23 cellular contexts compared by ENCODE assay signal in the genomic region with DNA sequence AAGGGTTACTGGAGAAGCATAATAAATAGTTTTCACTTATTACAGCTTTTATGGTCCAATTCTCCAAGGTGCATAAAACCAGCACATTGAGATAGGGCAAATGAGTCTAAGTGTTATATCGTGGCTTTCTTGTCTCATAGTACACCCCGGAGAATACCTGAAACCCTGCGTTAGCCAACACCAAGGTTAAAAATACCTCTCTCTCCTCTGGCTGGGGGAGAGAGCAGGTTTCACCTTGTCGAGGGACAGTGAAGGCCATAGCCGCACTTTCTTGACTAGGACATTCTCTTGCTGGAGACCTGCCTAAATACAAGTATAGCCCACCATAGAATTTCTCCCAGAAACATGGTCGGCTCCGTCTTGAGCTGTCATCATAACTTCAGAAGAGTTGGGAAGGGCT. TPM values are rescaled to one million over a fixed set of nuclear protein-coding genes. Genes with fewer than 3 reads are reported as not detected.
DNase-seq lines count a peak whose midpoint lies in the region; ATAC-seq and TF ChIP-seq lines count a peak whose summit lies in the region.
"Had no signal": no experiment of that assay in that cellular context is flagged by ENCODE, and none has a peak within 500 bp of the region (broad histone marks: within the 10 kb centered on the region; RNA-seq: fewer than 3 reads in every experiment).

No MANE protein-coding gene starts in this region.

- H2BK15ac ChIP-seq in mesendoderm (replicated peaks; ENCODE audit: low read depth) = no peak overlapping the region
- no peak overlapping the region for H2BK15ac ChIP-seq in H9 (ENCODE audit: low read depth, low read length)

- H2AK5ac ChIP-seq in mesendoderm (ENCODE audit: low read length) = no peak overlapping the region
- no peak overlapping the region for H2AK5ac ChIP-seq in H9 (ENCODE audit: insufficient read length, low read length)

- no peaks in the 10 kb centered on the region for H3K79me2 ChIP-seq in mesendoderm (ENCODE audit: control insufficient read depth, insufficient read depth, low read length)
- H3K79me2 ChIP-seq in H9 (ENCODE audit: insufficient read depth, low read length) = no peaks in the 10 kb centered on the region

- POLR2A ChIA-PET in activated CD4-positive, alpha-beta T cell treated with anti-CD3 and anti-CD28 coated beads, Interleukin-2, amount 10 ng/mL, durations not matched to agents 7 days and 5 days (lab: Charles Lee) = interaction anchor here (0.6 kb wide), 1 partner anchor 56 kb away, joined by 4 read pairs; no protein-coding TSS in a partner anchor
- POLR2A ChIA-PET in CD8-positive, alpha-beta memory T cell (lab: Charles Lee) = interaction anchor here (1.0 to 1.4 kb wide), 2 partner anchors 51 kb away, joined by 3 to 6 read pairs; partner anchors contain the start of gene ATOSA
- POLR2A ChIA-PET in T-cell (lab: Charles Lee) = no interaction called here

- H2BK120ac ChIP-seq in mesendoderm (ENCODE audit: low read depth, low read length) (peak overlapping the region; percentile 88), H9 (ENCODE audit: low read depth, low read length, poor library complexity, severe bottlenecking) (no peak overlapping the region)

- ATAC-seq in T-cell (replicated peaks in 1 of 4) (peak in 1 of 4 experiments; percentile 7), GM21515 (IDR thresholded peaks at IDR 0.05; ENCODE audit: unreplicated experiment) (no peak), HG02678 (IDR thresholded peaks at IDR 0.05; ENCODE audit: unreplicated experiment) (no peak)

- H3K4ac ChIP-seq in mesendoderm (ENCODE audit: low read depth, low read length) = no peak overlapping the region
- no peak overlapping the region for H3K4ac ChIP-seq in H9 (ENCODE audit: low read depth, low read length)

- CTCF ChIA-PET in activated CD4-positive, alpha-beta T cell treated with anti-CD3 and anti-CD28 coated beads, Interleukin-2, amount 10 ng/mL, durations not matched to agents 7 days and 5 days (lab: Charles Lee) = interaction anchor here (1.4 to 1.7 kb wide), 2 partner anchors 472 to 474 kb away, joined by 3 to 4 read pairs; no protein-coding TSS in a partner anchor
- CTCF ChIA-PET in CD8-positive, alpha-beta memory T cell (lab: Charles Lee) = interaction anchor here (0.7 to 4.0 kb wide), 7 partner anchors 38 to 474 kb away, joined by 3 to 18 read pairs (median 6); partner anchors contain the start of gene ATOSA
- CTCF ChIA-PET in T-cell (lab: Charles Lee) = interaction anchor here (0.6 to 1.7 kb wide), 7 partner anchors 20 to 560 kb away, joined by 3 to 7 read pairs (median 4); no protein-coding TSS in a partner anchor

- no peak overlapping the region for H3T11ph ChIP-seq in H9 (ENCODE audit: low read length)

- H3K36me3 ChIP-seq in CD8-positive, alpha-beta memory T cell (ENCODE audit: insufficient read depth, low read length) = no peaks in the 10 kb centered on the region
- H3K36me3 ChIP-seq in mesendoderm (ENCODE audit: control insufficient read depth, insufficient read depth, low read length) = no peaks in the 10 kb centered on the region
- H3K36me3 ChIP-seq: upper lobe of right lung had no signal

- H4K5ac ChIP-seq in mesendoderm (ENCODE audit: low read length) = no peak overlapping the region
- no peak overlapping the region for H4K5ac ChIP-seq in H9 (ENCODE audit: insufficient read length, low read depth, low read length)

- H3K27ac Mint-ChIP-seq in activated CD4-positive, alpha-beta T cell treated with anti-CD3 and anti-CD28 coated beads, Interleukin-2, amount 10 ng/mL, durations not matched to agents 7 days and 5 days = peak overlapping the region; percentile 76
- H3K27ac Mint-ChIP-seq in CD8-positive, alpha-beta memory T cell = peak overlapping the region in 6 of 8 donors; percentile 59 to 89 (median 82)
- H3K27ac Mint-ChIP-seq in T-cell (peak overlapping the region; percentile 82 to 90), H9 (no peak overlapping the region)
- H3K27ac Mint-ChIP-seq: nephron had no signal

- TF ChIP-seq CTCF in H9 (conservative IDR thresholded peaks at IDR 0.05) = no peak

- no CpG with 5 or more reads among the region's 7 CpGs for WGBS in mesendoderm (ENCODE audit: extremely low coverage, insufficient coverage, low lambda C conversion rate)
- WGBS in H9 (ENCODE audit: extremely low coverage, insufficient read length, low lambda C conversion rate) = no CpG with 5 or more reads among the region's 7 CpGs

- H3K23me2 ChIP-seq in H9 (ENCODE audit: insufficient read length, low read depth, low read length, poor library complexity, severe bottlenecking) = no peaks in the 10 kb centered on the region

- H3K4me2 ChIP-seq in mesendoderm (ENCODE audit: low read length) (no peak overlapping the region), H9 (ENCODE audit: insufficient read depth, insufficient read length, low read length) (no peak overlapping the region)

- H3K14ac ChIP-seq in H9 (ENCODE audit: insufficient read depth, low read length) = no peak overlapping the region

- DNase-seq in activated CD4-positive, alpha-beta T cell treated with anti-CD3 and anti-CD28 coated beads, Interleukin-2, amount 10 ng/mL, durations not matched to agents 7 days and 5 days = no peak
- DNase-seq in activated CD4-positive, alpha-beta T cell treated with anti-CD3 and anti-CD28 coated beads for 1 hour = no peak
- DNase-seq in CD8-positive, alpha-beta memory T cell = no peak
- no peak for DNase-seq in T-cell
- DNase-seq in mesendoderm = no peak
- DNase-seq in H9 = no peak
- DNase-seq: 8988T; activated T-cell treated with anti-CD3 and anti-CD28 coated beads, Interleukin-2, amount 50 U/mL, for 1 hour; C1 segment of cervical spinal cord; cortex of kidney; foreskin melanocyte; kidney; NCI-H2029; NK-92 treated with Interleukin-12 subunit alpha and Interleukin-12 subunit beta, amount 100 ng/mL, for 24 hours; stimulated activated CD4-positive, alpha-beta T cell treated with anti-CD3 and anti-CD28 coated beads, Interleukin-2, amount 100 ng/mL, for 48 hours; upper lobe of right lung had no signal

- H3K36me3 Mint-ChIP-seq in activated CD4-positive, alpha-beta T cell treated with anti-CD3 and anti-CD28 coated beads, Interleukin-2, amount 10 ng/mL, durations not matched to agents 7 days and 5 days (ENCODE audit: low read depth) = no peaks in the 10 kb centered on the region
- no peaks in the 10 kb centered on the region for H3K36me3 Mint-ChIP-seq in CD8-positive, alpha-beta memory T cell
- H3K36me3 Mint-ChIP-seq in T-cell = no peaks in the 10 kb centered on the region
- peaks cover 0 to 8% (median 0%) of the 10 kb centered on the region in 3 experiments; a peak in 2 of 7 replicates for H3K36me3 Mint-ChIP-seq in H9 (ENCODE audit: insufficient read depth in 1 of 3, low read depth in 3 of 3)

- no peak overlapping the region for H2BK20ac ChIP-seq in H9 (ENCODE audit: low read depth, low read length, poor library complexity, severe bottlenecking)

- H2AFZ ChIP-seq in H9 (ENCODE audit: low read length) = no peak overlapping the region

- H4K91ac ChIP-seq in H9 (ENCODE audit: insufficient read length, low read depth, low read length) = no peak overlapping the region

- H3K4me1 Mint-ChIP-seq in activated CD4-positive, alpha-beta T cell treated with anti-CD3 and anti-CD28 coated beads, Interleukin-2, amount 10 ng/mL, durations not matched to agents 7 days and 5 days = peaks cover 37% of the 10 kb centered on the region
- peaks cover 12 to 22% (median 13%) of the 10 kb centered on the region in 3 donors for H3K4me1 Mint-ChIP-seq in CD8-positive, alpha-beta memory T cell
- peaks cover 13 to 26% (median 24%) of the 10 kb centered on the region in 3 donors for H3K4me1 Mint-ChIP-seq in T-cell
- H3K4me1 Mint-ChIP-seq in H9 = peaks cover 17 to 22% of the 10 kb centered on the region in 2 experiments
- H3K4me1 Mint-ChIP-seq: nephron had no signal

- H3K79me1 ChIP-seq in mesendoderm (ENCODE audit: low read length) = no peaks in the 10 kb centered on the region
- no peaks in the 10 kb centered on the region for H3K79me1 ChIP-seq in H9 (ENCODE audit: insufficient read depth, low read depth, low read length, poor library complexity, severe bottlenecking)

- no peak overlapping the region for H3K9ac ChIP-seq in mesendoderm (ENCODE audit: low read length)
- no peak overlapping the region for H3K9ac ChIP-seq in H9 (ENCODE audit: extremely low read depth, insufficient read length, low read length)

- H4K8ac ChIP-seq in mesendoderm (ENCODE audit: low read depth, low read length) (no peak overlapping the region), H9 (replicated peaks; ENCODE audit: insufficient read length, low read depth, low read length) (no peak overlapping the region)

- H3K4me3 Mint-ChIP-seq in activated CD4-positive, alpha-beta T cell treated with anti-CD3 and anti-CD28 coated beads, Interleukin-2, amount 10 ng/mL, durations not matched to agents 7 days and 5 days = no peak overlapping the region
- no peak overlapping the region for H3K4me3 Mint-ChIP-seq in CD8-positive, alpha-beta memory T cell
- H3K4me3 Mint-ChIP-seq in T-cell (peak overlapping the region in 1 of 3 donors; percentile 53), H9 (no peak overlapping the region)
- H3K4me3 Mint-ChIP-seq: nephron had no signal

- H3K23ac ChIP-seq in mesendoderm (ENCODE audit: low read length) (no peak overlapping the region), H9 (ENCODE audit: insufficient read length, low read depth, low read length) (no peak overlapping the region)

- no peak overlapping the region for H2BK12ac ChIP-seq in H9 (ENCODE audit: insufficient read length, low read depth, low read length)

- no peaks in the 10 kb centered on the region for H3K9me3 Mint-ChIP-seq in activated CD4-positive, alpha-beta T cell treated with anti-CD3 and anti-CD28 coated beads, Interleukin-2, amount 10 ng/mL, durations not matched to agents 7 days and 5 days
- H3K9me3 Mint-ChIP-seq in CD8-positive, alpha-beta memory T cell = no peaks in the 10 kb centered on the region
- H3K9me3 Mint-ChIP-seq in T-cell = no peaks in the 10 kb centered on the region
- peaks cover 0 to 6% of the 10 kb centered on the region in 2 experiments; a peak in 4 of 5 replicates for H3K9me3 Mint-ChIP-seq in H9
- H3K9me3 Mint-ChIP-seq: nephron had no signal

- no peak overlapping the region for H3K27ac ChIP-seq in CD8-positive, alpha-beta memory T cell (ENCODE audit: low read depth, low read length)
- H3K27ac ChIP-seq in mesendoderm (ENCODE audit: low read depth, low read length) (no peak overlapping the region), H9 (ENCODE audit: insufficient read length, low read depth, low read length) (no peak overlapping the region)
- H3K27ac ChIP-seq: HL-60, RWPE1, upper lobe of right lung had no signal

- H3K27me3 ChIP-seq in CD8-positive, alpha-beta memory T cell (ENCODE audit: insufficient read depth, low read length, poor library complexity, severe bottlenecking) = no peaks in the 10 kb centered on the region
- no peaks in the 10 kb centered on the region for H3K27me3 ChIP-seq in mesendoderm (ENCODE audit: insufficient read depth, low read length, poor library complexity)
- no peaks in the 10 kb centered on the region for H3K27me3 ChIP-seq in H9 (ENCODE audit: insufficient read depth, low read length)
- H3K27me3 ChIP-seq: upper lobe of right lung had no signal

- H3K4me1 ChIP-seq in CD8-positive, alpha-beta memory T cell (ENCODE audit: insufficient read depth, low read length) = peaks cover 13% of the 10 kb centered on the region
- H3K4me1 ChIP-seq in mesendoderm (ENCODE audit: control insufficient read depth, low read depth, low read length) (no peaks in the 10 kb centered on the region), H9 (ENCODE audit: insufficient read depth, low read length) (peaks cover 2% of the 10 kb centered on the region; the same call in 1 of the 2 replicates)

- H3K56ac ChIP-seq in mesendoderm (ENCODE audit: low read length) (no peak overlapping the region), H9 (ENCODE audit: insufficient read length, low read depth, low read length) (no peak overlapping the region)

- no peak overlapping the region for H3K4me3 ChIP-seq in CD8-positive, alpha-beta memory T cell (ENCODE audit: low read length)
- no peak overlapping the region for H3K4me3 ChIP-seq in mesendoderm (ENCODE audit: low read length)
- H3K4me3 ChIP-seq: upper lobe of right lung had no signal

- H3K27me3 Mint-ChIP-seq in activated CD4-positive, alpha-beta T cell treated with anti-CD3 and anti-CD28 coated beads, Interleukin-2, amount 10 ng/mL, durations not matched to agents 7 days and 5 days = peaks cover 2% of the 10 kb centered on the region
- H3K27me3 Mint-ChIP-seq in CD8-positive, alpha-beta memory T cell = no peaks in the 10 kb centered on the region
- H3K27me3 Mint-ChIP-seq in T-cell (no peaks in the 10 kb centered on the region), H9 (ENCODE audit: low read depth) (no peaks in the 10 kb centered on the region; the same call in 1 of the 2 replicates)

- no peak overlapping the region for H3K18ac ChIP-seq in mesendoderm (ENCODE audit: low read length)
- no peak overlapping the region for H3K18ac ChIP-seq in H9 (ENCODE audit: insufficient read length, low read depth, low read length)

- H3K9me3 ChIP-seq in CD8-positive, alpha-beta memory T cell (ENCODE audit: low read length) = no peaks in the 10 kb centered on the region
- H3K9me3 ChIP-seq in H9 (ENCODE audit: control insufficient read depth, low read depth, low read length) = no peaks in the 10 kb centered on the region
- H3K9me3 ChIP-seq: upper lobe of right lung had no signal

- H4K20me1 ChIP-seq in H9 (ENCODE audit: control insufficient read depth, insufficient read depth, insufficient read length) = no peaks in the 10 kb centered on the region

- H2BK5ac ChIP-seq in mesendoderm (ENCODE audit: low read length) = no peak overlapping the region
- no peak overlapping the region for H2BK5ac ChIP-seq in H9 (ENCODE audit: insufficient read length, low read length)

RNA-seq across cellular contexts. Expression of gene ATOSA, which starts 51.4 kb away (rescaled TPM):
- total RNA-seq in activated CD4-positive, alpha-beta T cell treated with anti-CD3 and anti-CD28 coated beads, Interleukin-2, amount 10 ng/mL, durations not matched to agents 7 days and 5 days = 10 to 100 TPM; 39.5 to 41.1 TPM
- total RNA-seq in CD8-positive, alpha-beta memory T cell = 10 to 100 TPM; 17.1 to 17.2 TPM
- 16.4 TPM for polyA plus RNA-seq in CD8-positive, alpha-beta memory T cell
- total RNA-seq in T-cell (100 to 1,000 TPM in 2 of 5 donors, 10 to 100 TPM in 3; 88.2 to 121 (median 96.1) TPM), H9 (2021) (3.3 and 5.8 TPM in 2 replicates)
- polyA plus RNA-seq in mesendoderm (2013, experiment 1 of 2) = 2.5 TPM
- 2.4 TPM for polyA plus RNA-seq in mesendoderm (2013, experiment 2 of 2)

RNA-seq across cellular contexts. Expression of gene ONECUT1, which starts 59.5 kb away (rescaled TPM):
- total RNA-seq in activated CD4-positive, alpha-beta T cell treated with anti-CD3 and anti-CD28 coated beads, Interleukin-2, amount 10 ng/mL, durations not matched to agents 7 days and 5 days = not detected
- total RNA-seq in CD8-positive, alpha-beta memory T cell = not detected
- polyA plus RNA-seq in CD8-positive, alpha-beta memory T cell = not detected
- total RNA-seq in T-cell (under 1 TPM in 1 of 5 donors, not detected in 4; 0.13 TPM), H9 (2021) (14.0 and 14.1 TPM in 2 replicates)
- 1.0 TPM for polyA plus RNA-seq in mesendoderm (2013, experiment 1 of 2)
- 0.88 TPM for polyA plus RNA-seq in mesendoderm (2013, experiment 2 of 2)
- total RNA-seq: IMR-90, kidney, skeletal muscle tissue, upper lobe of right lung had no signal
- polyA plus RNA-seq: IMR-90 had no signal

Comparison
In these comparisons a context has a peak if more than half of its experiments do, and no peak if none do; other contexts are left out.
1. H3K27ac Mint-ChIP-seq: peak in activated CD4-positive, alpha-beta T cell treated with anti-CD3 and anti-CD28 coated beads, Interleukin-2, amount 10 ng/mL, durations not matched to agents 7 days and 5 days (single experiment), CD8-positive, alpha-beta memory T cell (6 of 8) and T-cell (2 of 2); none in H9 (0 of 3).
2. RNA of gene ONECUT1, which starts 59.5 kb away (total RNA-seq): 14.0 to 14.1 TPM in H9; not detected in activated CD4-positive, alpha-beta T cell treated with anti-CD3 and anti-CD28 coated beads, Interleukin-2, amount 10 ng/mL, durations not matched to agents 7 days and 5 days, not detected in CD8-positive, alpha-beta memory T cell and 0.13 TPM in T-cell; every median in the first group is over 10 times any median in the second.
3. POLR2A ChIA-PET loops: an anchor here in activated CD4-positive, alpha-beta T cell treated with anti-CD3 and anti-CD28 coated beads, Interleukin-2, amount 10 ng/mL, durations not matched to agents 7 days and 5 days (0.6 kb wide) and CD8-positive, alpha-beta memory T cell (1.0 to 1.4 kb wide); none called in T-cell.